In genomic region chr15:85795669-85796305, GRCh38 we compare ENCODE assay signal across 11 cellular contexts. TPM values are rescaled to one million over a fixed set of nuclear protein-coding genes. Genes with fewer than 3 reads are reported as not detected.
A peak's percentile ranks its signal among the peaks of the same experiment; 100 is the strongest.
DNase-seq lines count a peak whose midpoint lies in the region; ATAC-seq lines count a peak whose summit lies in the region.
"Had no signal": no experiment of that assay in that cellular context is flagged by ENCODE, and none has a peak within 500 bp of the region (broad histone marks: within the 10 kb centered on the region; RNA-seq: fewer than 3 reads in every experiment).

No MANE protein-coding gene starts in this region.

- peak overlapping the region; percentile 79 for H3K4me3 Mint-ChIP-seq in activated naive CD8-positive, alpha-beta T cell treated with anti-CD3 and anti-CD28 coated beads for 36 hours

- peak overlapping the region; percentile 61 to 89 (median 75); a peak in 20 of 22 replicates for H3K4me2 ChIP-seq in BLaER1 treated with 17β-estradiol and CSF1 and Interleukin-3, amounts not matched to agents 10 nM and 100 nM

- peaks cover 0 to 34% (median 22%) of the 10 kb centered on the region in 11 experiments; a peak in 17 of 22 replicates for H4K20me1 ChIP-seq in BLaER1 treated with 17β-estradiol and CSF1 and Interleukin-3, amounts not matched to agents 10 nM and 100 nM

- peaks cover 24 to 35% (median 30%) of the 10 kb centered on the region in 10 experiments for H3K4me1 ChIP-seq in BLaER1 treated with 17β-estradiol and CSF1 and Interleukin-3, amounts not matched to agents 10 nM and 100 nM
- peaks cover 19% of the 10 kb centered on the region for H3K4me1 ChIP-seq in HUES48 (ENCODE audit: control insufficient read depth, insufficient read depth, low read length)
- H3K4me1 ChIP-seq in muscle layer of duodenum (ENCODE audit: control insufficient read depth in 1 of 2, insufficient read depth in 2 of 2, low read length in 2 of 2): peaks cover 12 to 25% of the 10 kb centered on the region in 2 donors

- no peaks in the 10 kb centered on the region for H3K36me3 Mint-ChIP-seq in activated naive CD8-positive, alpha-beta T cell treated with anti-CD3 and anti-CD28 coated beads for 36 hours

- H3K9ac ChIP-seq in BLaER1 treated with 17β-estradiol and CSF1 and Interleukin-3, amounts not matched to agents 10 nM and 100 nM: no peak overlapping the region
- peak overlapping the region; percentile 25; the same call in 1 of the 2 replicates for H3K9ac ChIP-seq in HUES48 (ENCODE audit: low read depth, low read length)

- H3K9me3 Mint-ChIP-seq in activated naive CD8-positive, alpha-beta T cell treated with anti-CD3 and anti-CD28 coated beads for 36 hours: no peaks in the 10 kb centered on the region
- H3K9me3 Mint-ChIP-seq: dendritic cell treated with granulocyte-macrophage colony-stimulating factor and Interleukin-4, amounts not matched to agents 40 ng/mL and 50 ng/mL, for 4 days had no signal

- H3K4me1 Mint-ChIP-seq in activated naive CD8-positive, alpha-beta T cell treated with anti-CD3 and anti-CD28 coated beads for 36 hours: peaks cover 23% of the 10 kb centered on the region

- peaks cover 0 to 8% (median 0%) of the 10 kb centered on the region in 11 experiments; a peak in 3 of 22 replicates for H3K9me3 ChIP-seq in BLaER1 treated with 17β-estradiol and CSF1 and Interleukin-3, amounts not matched to agents 10 nM and 100 nM (replicated peaks in 1 of 11)
- H3K9me3 ChIP-seq in HUES48 (ENCODE audit: control insufficient read depth, insufficient read depth, low read length): no peaks in the 10 kb centered on the region
- no peaks in the 10 kb centered on the region for H3K9me3 ChIP-seq in muscle layer of duodenum (ENCODE audit: control insufficient read depth in 1 of 2, low read length in 2 of 2)

- H3K27me3 ChIP-seq in BLaER1 treated with 17β-estradiol and CSF1 and Interleukin-3, amounts not matched to agents 10 nM and 100 nM: no peaks in the 10 kb centered on the region
- H3K27me3 ChIP-seq in HUES48 (ENCODE audit: control insufficient read depth, insufficient read depth, low read length) (peaks cover 8% of the 10 kb centered on the region), muscle layer of duodenum (ENCODE audit: low read depth, low read length) (no peaks in the 10 kb centered on the region)

- 0 out of 22 replicates have a peak, but pooled peaks cover 0 to 5% (median 0%) of the 10 kb centered on the region in 11 experiments for H3K36me3 ChIP-seq in BLaER1 treated with 17β-estradiol and CSF1 and Interleukin-3, amounts not matched to agents 10 nM and 100 nM
- no peaks in the 10 kb centered on the region for H3K36me3 ChIP-seq in HUES48 (ENCODE audit: control insufficient read depth, insufficient read depth, low read length)
- no peaks in the 10 kb centered on the region for H3K36me3 ChIP-seq in muscle layer of duodenum (ENCODE audit: control insufficient read depth in 1 of 2, insufficient read depth in 2 of 2, low read length in 2 of 2)

- H3K27me3 Mint-ChIP-seq in activated naive CD8-positive, alpha-beta T cell treated with anti-CD3 and anti-CD28 coated beads for 36 hours: no peaks in the 10 kb centered on the region

- ATAC-seq in GM18498 (IDR thresholded peaks at IDR 0.05; ENCODE audit: unreplicated experiment) (no peak), HG03469 (IDR thresholded peaks at IDR 0.05; ENCODE audit: unreplicated experiment) (no peak)

- no peak overlapping the region for H3K27ac ChIP-seq in BLaER1 treated with 17β-estradiol and CSF1 and Interleukin-3, amounts not matched to agents 10 nM and 100 nM
- H3K27ac ChIP-seq in HUES48 (ENCODE audit: low read depth, low read length) (no peak overlapping the region), muscle layer of duodenum (ENCODE audit: low read length) (peak overlapping the region; percentile 82)

- no peak overlapping the region for H3K27ac Mint-ChIP-seq in activated naive CD8-positive, alpha-beta T cell treated with anti-CD3 and anti-CD28 coated beads for 36 hours

- no peak overlapping the region for H3K4me3 ChIP-seq in BLaER1 treated with 17β-estradiol and CSF1 and Interleukin-3, amounts not matched to agents 10 nM and 100 nM
- no peak overlapping the region for H3K4me3 ChIP-seq in HUES48 (ENCODE audit: low read depth, low read length)
- peak overlapping the region; percentile 69 to 89 for H3K4me3 ChIP-seq in muscle layer of duodenum (ENCODE audit: low read depth in 1 of 2, low read length in 2 of 2)

- no peak for DNase-seq in activated naive CD8-positive, alpha-beta T cell treated with anti-CD3 and anti-CD28 coated beads for 36 hours
- no peak for DNase-seq in DMS153 treated with DMSO at 0.1 percent for 48 hours (lab: John Stamatoyannopoulos, UW; ENCODE audit: unreplicated experiment)
- DNase-seq in NCI-H1436 treated with DMSO at 0.1 percent for 48 hours (lab: John Stamatoyannopoulos, UW): no peak
- DNase-seq: activated CD4-positive, alpha-beta T cell treated with anti-CD3 and anti-CD28 coated beads for 4 hours; NCI-H2107 had no signal

RNA-seq across cellular contexts. Expression of gene KLHL25, which starts 1.1 kb away (rescaled TPM):
- 1 to 10 TPM; 2.9 to 3.7 TPM for total RNA-seq in activated naive CD8-positive, alpha-beta T cell treated with anti-CD3 and anti-CD28 coated beads for 36 hours

Comparison
In these comparisons a context has a peak if more than half of its experiments do, and no peak if none do; other contexts are left out.
1. H3K4me3 ChIP-seq: peak in muscle layer of duodenum (2 of 2); none in BLaER1 treated with 17β-estradiol and CSF1 and Interleukin-3, amounts not matched to agents 10 nM and 100 nM (0 of 10) and HUES48 (single experiment).